ENCODE assay signal across 9 cellular contexts in genomic region chr1:75616436-75617433, GRCh38. TPM values are rescaled to one million over a fixed set of nuclear protein-coding genes. Genes with fewer than 3 reads are reported as not detected.
DNase-seq lines count a peak whose midpoint lies in the region; ATAC-seq, FAIRE-seq and TF ChIP-seq lines count a peak whose summit lies in the region.
"Had no signal": no experiment of that assay in that cellular context is flagged by ENCODE, and none has a peak within 500 bp of the region (broad histone marks: within the 10 kb centered on the region; RNA-seq: fewer than 3 reads in every experiment).

No MANE protein-coding gene starts in this region.

- no TSS peak for BruUV-seq in IMR-90 (replicated peaks; lab: Mats Ljungman, UMichigan)

- H3K9ac ChIP-seq in IMR-90 (ENCODE audit: low read depth, low read length) (no peak overlapping the region), H1 (replicated peaks in 1 of 4; ENCODE audit: extremely low read depth in 1 of 4, low read depth in 3 of 4, low read length in 3 of 4) (peak overlapping the region in 1 of 4 experiments; percentile 28; a peak in 1 of 7 replicates)

- in situ Hi-C loops in IMR-90 (cut with MboI; ENCODE audit: low sequenced_read_pairs): no loop called here

- peaks cover 22% of the 10 kb centered on the region for H3K27me3 ChIP-seq in IMR-90 (ENCODE audit: control insufficient read depth, insufficient read depth, low read length)
- H3K27me3 ChIP-seq in H1 (replicated peaks in 1 of 4; ENCODE audit: control insufficient read depth in 3 of 4, extremely low read depth in 1 of 4, insufficient read depth in 3 of 4, low read length in 3 of 4): peaks cover 0 to 46% (median 32%) of the 10 kb centered on the region in 4 experiments; a peak in 6 of 7 replicates

- no peak overlapping the region for H2BK15ac ChIP-seq in IMR-90 (ENCODE audit: low read depth, low read length)
- no peak overlapping the region for H2BK15ac ChIP-seq in H1 (ENCODE audit: low read length)

- no peak for TF ChIP-seq POLR2A in IMR-90 (IDR thresholded peaks at IDR 0.05; ENCODE audit: low read depth, low read length)
- TF ChIP-seq POLR2A in H1 (IDR thresholded peaks at IDR 0.05; ENCODE audit: control extremely low read depth in 1 of 2, low read depth in 2 of 2, low read length in 2 of 2): no peak

- no peak for TF ChIP-seq CTCF in IMR-90 (conservative IDR thresholded peaks at IDR 0.05; ENCODE audit: low read depth, low read length)
- TF ChIP-seq CTCF in H1 (IDR thresholded peaks at IDR 0.05; ENCODE audit: control extremely low read depth in 1 of 3, insufficient read depth in 1 of 3, low read depth in 1 of 3, low read length in 3 of 3): no peak

- H2BK5ac ChIP-seq in IMR-90 (ENCODE audit: low read depth, low read length, poor library complexity, severe bottlenecking) (no peak overlapping the region), H1 (ENCODE audit: low read depth, low read length) (no peak overlapping the region)

- H4K5ac ChIP-seq in IMR-90 (ENCODE audit: low read depth, low read length) (no peak overlapping the region), H1 (ENCODE audit: insufficient read length, low read depth, low read length) (no peak overlapping the region)

- dilution Hi-C loops in IMR-90 (cut with HindIII; ENCODE audit: low sequenced_read_pairs, unreplicated experiment): no loop called here

- no peak overlapping the region for H2BK12ac ChIP-seq in H1 (ENCODE audit: low read depth, low read length)

- intact Hi-C loops in IMR-90 (cut with micrococcal nuclease): loop anchor here (5.0 kb wide), 1 partner anchor 844 kb away; no protein-coding TSS in a partner anchor

- CTCF ChIA-PET in IMR-90 (lab: Yijun Ruan, JAX): no interaction called here
- CTCF ChIA-PET in H1 (lab: Charles Lee; ENCODE audit: partially characterized antibody): interaction anchor here (0.7 to 7.8 kb wide), 5 partner anchors 14 to 359 kb away, joined by 3 to 94 read pairs (median 4); no protein-coding TSS in a partner anchor

- no peak for TF ChIP-seq EP300 in H1 (IDR thresholded peaks at IDR 0.05; ENCODE audit: borderline replicate concordance in 1 of 2, low read depth in 2 of 2, low read length in 2 of 2)

- no peaks in the 10 kb centered on the region for H3K9me3 ChIP-seq in IMR-90 (ENCODE audit: control insufficient read depth, insufficient read depth, low read length)
- H3K9me3 ChIP-seq in H1 (ENCODE audit: insufficient read depth in 2 of 2, low read depth in 1 of 2, low read length in 1 of 2): no peaks in the 10 kb centered on the region

- no peaks in the 10 kb centered on the region for H3K4me1 ChIP-seq in IMR-90 (ENCODE audit: control insufficient read depth, insufficient read depth, low read length)
- peaks cover 0 to 9% (median 0%) of the 10 kb centered on the region in 4 experiments; a peak in 2 of 7 replicates for H3K4me1 ChIP-seq in H1 (replicated peaks in 1 of 4; ENCODE audit: control insufficient read depth in 3 of 4, insufficient read depth in 4 of 4, low read length in 3 of 4)

- H2AK9ac ChIP-seq in IMR-90 (replicated peaks; ENCODE audit: low read depth, low read length, poor library complexity): no peak overlapping the region

- peak overlapping the region; percentile 43 to 85 (median 70) for H3K4me3 Mint-ChIP-seq in naive thymus-derived CD8-positive, alpha-beta T cell
- H3K4me3 Mint-ChIP-seq: T-helper 1 cell treated with Interleukin-12 subunit alpha and Interleukin-12 subunit beta and Interleukin-4 antibody, amounts not matched to agents 30 μg/mL and 1 μg/mL, for 36 hours had no signal

- H3K9me3 Mint-ChIP-seq in naive thymus-derived CD8-positive, alpha-beta T cell: peaks cover 0 to 11% (median 0%) of the 10 kb centered on the region in 9 donors
- H3K9me3 Mint-ChIP-seq: T-helper 1 cell treated with Interleukin-12 subunit alpha and Interleukin-12 subunit beta and Interleukin-4 antibody, amounts not matched to agents 30 μg/mL and 1 μg/mL, for 36 hours had no signal

- H4K8ac ChIP-seq in IMR-90 (ENCODE audit: low read depth in 2 of 2, low read length in 2 of 2) (no peak overlapping the region), H1 (ENCODE audit: extremely low read depth, insufficient read depth, low read length) (no peak overlapping the region)

- peaks cover 0 to 6% (median 0%) of the 10 kb centered on the region in 3 donors for H3K36me3 Mint-ChIP-seq in naive thymus-derived CD8-positive, alpha-beta T cell

- peak; percentile 40; the same call in 1 of the 2 replicates for ATAC-seq in IMR-90 (ENCODE audit: low read depth)
- no peak for ATAC-seq in naive thymus-derived CD8-positive, alpha-beta T cell

- peak; percentile 45 for DNase-seq in AG20443 (ENCODE audit: low spot score)
- DNase-seq in IMR-90: peak; percentile 27
- peak in 1 of 2 experiments; percentile 65 for DNase-seq in H1 (ENCODE audit: low read depth in 1 of 2, low spot score in 2 of 2)
- DNase-seq in naive thymus-derived CD8-positive, alpha-beta T cell: peak in 1 of 10 donors; percentile 1
- no peak for DNase-seq in SK-N-DZ (ENCODE audit: low spot score)
- DNase-seq in stimulated activated CD4-positive, alpha-beta T cell treated with anti-CD3 and anti-CD28 coated beads, Interleukin-4, amount 100 ng/mL, for 24 hours: no peak
- DNase-seq in effector CD4-positive, alpha-beta T cell: no peak
- no peak for DNase-seq in NCI-H2171 (lab: John Stamatoyannopoulos, UW)

- no peaks in the 10 kb centered on the region for H3K79me1 ChIP-seq in IMR-90 (ENCODE audit: low read depth in 1 of 2, low read length in 2 of 2)
- H3K79me1 ChIP-seq in H1 (ENCODE audit: low read depth, low read length): no peaks in the 10 kb centered on the region

- H2BK20ac ChIP-seq in IMR-90 (ENCODE audit: low read depth, low read length): no peak overlapping the region
- no peak overlapping the region for H2BK20ac ChIP-seq in H1 (ENCODE audit: low read length)

- POLR2A ChIA-PET in IMR-90 (lab: Charles Lee; ENCODE audit: unreplicated experiment): no interaction called here
- POLR2A ChIA-PET in H1 (lab: Charles Lee; ENCODE audit: partially characterized antibody): interaction anchor here (1.0 to 5.1 kb wide), 4 partner anchors 12 to 171 kb away, joined by 3 to 22 read pairs (median 10); no protein-coding TSS in a partner anchor
- POLR2A ChIA-PET in naive thymus-derived CD8-positive, alpha-beta T cell (lab: Charles Lee): no interaction called here

- H3K27ac ChIP-seq in IMR-90 (ENCODE audit: insufficient read depth, low read length) (no peak overlapping the region), H1 (ENCODE audit: low read depth, low read length) (no peak overlapping the region)

- H2AK5ac ChIP-seq in IMR-90 (ENCODE audit: low read depth, low read length): no peak overlapping the region
- H2AK5ac ChIP-seq in H1 (ENCODE audit: low read depth, low read length): no peak overlapping the region

- no peak overlapping the region for H3K18ac ChIP-seq in IMR-90 (ENCODE audit: low read depth, low read length)
- H3K18ac ChIP-seq in H1 (ENCODE audit: extremely low read depth, low read length): no peak overlapping the region

- H3K56ac ChIP-seq in IMR-90 (ENCODE audit: extremely low read depth, insufficient read depth, low read length) (no peak overlapping the region), H1 (replicated peaks; ENCODE audit: insufficient read length, low read depth, low read length) (no peak overlapping the region)

- peaks cover 13 to 23% (median 19%) of the 10 kb centered on the region in 4 donors for H3K4me1 Mint-ChIP-seq in naive thymus-derived CD8-positive, alpha-beta T cell

- H3K4me3 ChIP-seq in IMR-90 (ENCODE audit: insufficient read depth, low read depth, low read length) (no peak overlapping the region; the same call in 1 of the 2 replicates), H1 (ENCODE audit: extremely low read depth in 1 of 4, insufficient read depth in 2 of 4, low read depth in 3 of 4, low read length in 4 of 4) (peak overlapping the region; percentile 54 to 80 (median 64))

- H2AFZ ChIP-seq in IMR-90 (replicated peaks; ENCODE audit: low read length, poor library complexity) (peak overlapping the region; percentile 44), H1 (ENCODE audit: low read length) (peak overlapping the region; percentile 8; the same call in 1 of the 2 replicates)

- H4K20me1 ChIP-seq in IMR-90 (ENCODE audit: insufficient read depth, low read length): no peaks in the 10 kb centered on the region
- H4K20me1 ChIP-seq in H1 (replicated peaks in 1 of 2; ENCODE audit: control insufficient read depth in 1 of 2, insufficient read depth in 2 of 2, low read length in 2 of 2): no peaks in the 10 kb centered on the region

- H2BK120ac ChIP-seq in IMR-90 (ENCODE audit: low read depth, low read length) (no peak overlapping the region), H1 (replicated peaks; ENCODE audit: low read depth, low read length) (no peak overlapping the region)

- peaks cover 53 to 91% (median 67%) of the 10 kb centered on the region in 5 donors for H3K27me3 Mint-ChIP-seq in naive thymus-derived CD8-positive, alpha-beta T cell

- H3K4me2 ChIP-seq in IMR-90 (ENCODE audit: low read depth, low read length) (peak overlapping the region; percentile 3; the same call in 1 of the 2 replicates), H1 (ENCODE audit: insufficient read depth in 1 of 2, low read depth in 2 of 2, low read length in 2 of 2) (peak overlapping the region; percentile 87 to 99)

- no peaks in the 10 kb centered on the region for H3K79me2 ChIP-seq in H1 (ENCODE audit: control insufficient read depth in 1 of 2, insufficient read depth in 2 of 2, low read length in 2 of 2)

- H4K91ac ChIP-seq in IMR-90 (ENCODE audit: insufficient read depth, low read depth, low read length) (no peak overlapping the region), H1 (replicated peaks; ENCODE audit: insufficient read length, low read length) (no peak overlapping the region)

- H3K14ac ChIP-seq in IMR-90 (replicated peaks; ENCODE audit: low read depth, low read length): no peak overlapping the region
- H3K14ac ChIP-seq in H1 (ENCODE audit: insufficient read length): no peak overlapping the region

- peaks cover 19% of the 10 kb centered on the region; the same call in 1 of the 2 replicates for H3K23me2 ChIP-seq in H1 (ENCODE audit: low read depth, low read length)

- no peak overlapping the region for H3K4ac ChIP-seq in IMR-90 (ENCODE audit: low read depth, low read length)
- no peak overlapping the region for H3K4ac ChIP-seq in H1 (replicated peaks; ENCODE audit: insufficient read length, low read depth, low read length)

- peak overlapping the region in 2 of 10 donors; percentile 23 to 54 for H3K27ac Mint-ChIP-seq in naive thymus-derived CD8-positive, alpha-beta T cell
- H3K27ac Mint-ChIP-seq: T-helper 1 cell treated with Interleukin-12 subunit alpha and Interleukin-12 subunit beta and Interleukin-4 antibody, amounts not matched to agents 30 μg/mL and 1 μg/mL, for 36 hours had no signal

- H3K36me3 ChIP-seq in IMR-90 (ENCODE audit: control insufficient read depth, insufficient read depth, low read length): no peaks in the 10 kb centered on the region
- no peaks in the 10 kb centered on the region for H3K36me3 ChIP-seq in H1 (ENCODE audit: control insufficient read depth in 2 of 4, insufficient read depth in 4 of 4, low read length in 3 of 4)

- no peaks in the 10 kb centered on the region for H3K9me1 ChIP-seq in IMR-90 (ENCODE audit: insufficient read depth, low read length)

- FAIRE-seq in H1 (lab: Jason Lieb, UNC): no peak

- TF ChIP-seq RAD21 in IMR-90 (IDR thresholded peaks at IDR 0.05; ENCODE audit: low read length): no peak
- no peak for TF ChIP-seq RAD21 in H1 (IDR thresholded peaks at IDR 0.05 in 1 of 2, conservative IDR thresholded peaks at IDR 0.05 in 1 of 2; ENCODE audit: low read depth in 2 of 2, low read length in 2 of 2)

- 7% methylated on average over 5 of the region's 39 CpGs; no CpG with 5 or more reads in 1 of the 2 experiments for WGBS in IMR-90 (ENCODE audit: extremely low coverage in 2 of 2, insufficient read length in 1 of 2), 2 experiments
- 11% methylated on average over 31 of the region's 39 CpGs; no CpG with 5 or more reads in 1 of the 2 experiments for WGBS in H1 (ENCODE audit: extremely low coverage in 1 of 2, insufficient coverage in 1 of 2, insufficient read length in 1 of 2, insufficient replicate concordance in 2 of 2, low coverage in 1 of 2, low lambda C conversion rate in 2 of 2, missing lambda C conversion rate in 1 of 2), 2 experiments

- no peak overlapping the region for H3K23ac ChIP-seq in IMR-90 (ENCODE audit: low read depth, low read length)
- no peak overlapping the region for H3K23ac ChIP-seq in H1 (ENCODE audit: insufficient read length)

RNA-seq across cellular contexts. Expression of gene SLC44A5, which starts 5.8 kb away (rescaled TPM):
- total RNA-seq in IMR-90 (2012; rRNA removed): under 0.01 TPM in 2 replicates
- not detected in 2 replicates for polyA plus RNA-seq in IMR-90 (2012; rRNA removed)
- not detected in 2 replicates for polyA plus RNA-seq in IMR-90 (2012; cell fraction: cytosol; rRNA removed)
- polyA plus RNA-seq in IMR-90 (2012; cell fraction: nucleus; rRNA removed; ENCODE audit: low replicate concordance): 0.03 TPM in 1 of 2 replicates, not detected in the other
- 2.7 and 3.3 TPM in 2 replicates for total RNA-seq in H1 (2021; fragmentation: NEBNext Ultra II Directional; extraction: Animal tissue kit (Norgen Biotek cat#: 25700))
- polyA plus RNA-seq in H1 (2011; rRNA removed): 1.4 and 1.8 TPM in 2 replicates
- 2.5 TPM for polyA plus RNA-seq in H1 (2011; cell fraction: cytosol; rRNA removed)
- 2.2 TPM for polyA plus RNA-seq in H1 (2011; cell fraction: nucleus; rRNA removed)
- polyA plus RNA-seq in H1 (2012, experiment 1 of 2): 0.70 to 2.3 TPM (median 1.2 TPM) in 4 replicates
- polyA plus RNA-seq in H1 (2012, experiment 2 of 2): 0.18 TPM
- polyA plus RNA-seq in H1 (2013, experiment 1 of 2): 3.1 TPM
- 2.6 TPM for polyA plus RNA-seq in H1 (2013, experiment 2 of 2)
- 3.2 and 4.1 TPM in 2 replicates for polyA minus RNA-seq in H1 (2011; rRNA and poly(A)+ RNA removed)
- 1.8 TPM for polyA minus RNA-seq in H1 (2011; cell fraction: cytosol; rRNA and poly(A)+ RNA removed)
- 6.0 TPM for polyA minus RNA-seq in H1 (2011; cell fraction: nucleus; rRNA and poly(A)+ RNA removed)
- 1 to 10 TPM; 3.7 to 4.4 TPM for total RNA-seq in naive thymus-derived CD8-positive, alpha-beta T cell
- under 1 TPM in 2 of 3 donors, not detected in 1; 0.71 to 0.73 TPM for polyA plus RNA-seq in naive thymus-derived CD8-positive, alpha-beta T cell
- polyA plus RNA-seq in SK-N-DZ (2014; cell fraction: cytosol; rRNA removed): 47.4 and 50.1 TPM in 2 replicates
- polyA plus RNA-seq in SK-N-DZ (2014; cell fraction: nucleus; rRNA removed): 82.4 and 87.5 TPM in 2 replicates

Comparison
In these comparisons a context has a peak if more than half of its experiments do, and no peak if none do; other contexts are left out.
1. DNase-seq: peak in AG20443 (single experiment) and IMR-90 (single experiment); none in SK-N-DZ (single experiment), stimulated activated CD4-positive, alpha-beta T cell treated with anti-CD3 and anti-CD28 coated beads, Interleukin-4, amount 100 ng/mL, for 24 hours (single experiment), effector CD4-positive, alpha-beta T cell (single experiment) and NCI-H2171 (single experiment).